Comparison of ENCODE assay signal across 18 cellular contexts in the genomic region with DNA sequence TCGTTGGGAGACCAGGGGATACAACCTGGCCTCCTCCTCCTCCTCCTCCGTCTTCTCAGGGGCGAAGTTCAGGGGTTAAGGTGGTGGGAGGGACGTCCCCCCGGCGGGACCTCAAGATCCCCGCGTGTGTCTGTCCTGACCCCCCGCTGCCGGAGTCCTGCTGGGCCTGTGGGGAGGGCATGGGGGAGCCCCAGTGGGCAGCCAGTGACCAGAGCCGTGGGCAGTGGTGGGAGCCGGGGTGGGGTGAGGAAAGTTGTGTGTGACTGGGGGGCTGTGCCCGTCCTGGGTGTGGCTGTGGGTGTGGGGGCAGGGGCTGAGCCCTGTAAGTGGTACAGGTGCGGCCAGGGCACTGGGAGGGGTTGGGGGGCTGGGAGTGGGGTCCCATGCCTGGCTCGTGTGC. TPM values are rescaled to one million over a fixed set of nuclear protein-coding genes. Genes with fewer than 3 reads are reported as not detected.
DNase-seq lines count a peak whose midpoint lies in the region; ATAC-seq and TF ChIP-seq lines count a peak whose summit lies in the region.
"Had no signal": no experiment of that assay in that cellular context is flagged by ENCODE, and none has a peak within 500 bp of the region (broad histone marks: within the 10 kb centered on the region; RNA-seq: fewer than 3 reads in every experiment).

No MANE protein-coding gene starts in this region.

- ATAC-seq in omental fat pad (ENCODE audit: low FRiP score): no peak
- ATAC-seq in stimulated activated naive CD8-positive, alpha-beta T cell treated with anti-CD3 and anti-CD28 coated beads, Interleukin-15, Interleukin-2, amounts not matched to agents 100 U/mL and 50 U/mL, for 24 hours: no peak
- ATAC-seq in HG03460 (IDR thresholded peaks at IDR 0.05; ENCODE audit: unreplicated experiment): no peak
- ATAC-seq in HG02588 (IDR thresholded peaks at IDR 0.05; ENCODE audit: unreplicated experiment): no peak

- no peaks in the 10 kb centered on the region for H3K36me3 Mint-ChIP-seq in nephron progenitor cell (ENCODE audit: low read depth)
- H3K36me3 Mint-ChIP-seq: CD8-positive, alpha-beta memory T cell had no signal

- H3K27ac ChIP-seq in BLaER1 treated with 17β-estradiol and CSF1 and Interleukin-3, amounts not matched to agents 10 nM and 100 nM: no peak overlapping the region

- peak; percentile 51 for DNase-seq in 8988T
- no peak for DNase-seq in NT2/D1 (ENCODE audit: low read depth, low spot score)
- no peak for DNase-seq in nephron progenitor cell
- DNase-seq in omental fat pad (ENCODE audit: low spot score): no peak
- no peak for DNase-seq in stimulated activated naive CD8-positive, alpha-beta T cell treated with anti-CD3 and anti-CD28 coated beads, Interleukin-15, Interleukin-2, amounts not matched to agents 100 U/mL and 50 U/mL, for 24 hours
- DNase-seq: Calu3; CD4-positive, alpha-beta T cell; CD8-positive, alpha-beta memory T cell; DMS53; DMS79 treated with DMSO at 0.1 percent for 48 hours; GF-D8; GOT3 had no signal

- peak overlapping the region in 6 of 11 experiments; percentile 32 to 54 (median 50); a peak in 7 of 22 replicates for H3K4me2 ChIP-seq in BLaER1 treated with 17β-estradiol and CSF1 and Interleukin-3, amounts not matched to agents 10 nM and 100 nM

- no peaks in the 10 kb centered on the region for H3K9me3 Mint-ChIP-seq in nephron progenitor cell
- H3K9me3 Mint-ChIP-seq: CD4-positive, alpha-beta T cell; CD8-positive, alpha-beta memory T cell had no signal

- H3K9me3 ChIP-seq in BLaER1 treated with 17β-estradiol and CSF1 and Interleukin-3, amounts not matched to agents 10 nM and 100 nM (replicated peaks in 1 of 11): no peaks in the 10 kb centered on the region
- no peaks in the 10 kb centered on the region for H3K9me3 ChIP-seq in NT2/D1 (ENCODE audit: insufficient read depth, low read length)
- H3K9me3 ChIP-seq: HAP-1 had no signal

- peaks cover 0 to 49% (median 0%) of the 10 kb centered on the region in 11 experiments; a peak in 4 of 22 replicates for H3K36me3 ChIP-seq in BLaER1 treated with 17β-estradiol and CSF1 and Interleukin-3, amounts not matched to agents 10 nM and 100 nM
- peaks cover 34% of the 10 kb centered on the region for H3K36me3 ChIP-seq in NT2/D1 (ENCODE audit: insufficient read depth, insufficient read length, low read length)

- H3K27me3 ChIP-seq in BLaER1 treated with 17β-estradiol and CSF1 and Interleukin-3, amounts not matched to agents 10 nM and 100 nM: peaks cover 0 to 18% (median 0%) of the 10 kb centered on the region in 11 experiments; a peak in 10 of 22 replicates
- H3K27me3 ChIP-seq in NT2/D1 (ENCODE audit: insufficient read depth, insufficient read length): no peaks in the 10 kb centered on the region

- peak overlapping the region; percentile 30 for H3K4me3 Mint-ChIP-seq in nephron progenitor cell
- H3K4me3 Mint-ChIP-seq: CD14-positive monocyte; CD4-positive, alpha-beta T cell; CD8-positive, alpha-beta memory T cell had no signal

- H3K9ac ChIP-seq in BLaER1 treated with 17β-estradiol and CSF1 and Interleukin-3, amounts not matched to agents 10 nM and 100 nM: peak overlapping the region in 2 of 11 experiments; percentile 8 to 26; a peak in 4 of 22 replicates
- H3K9ac ChIP-seq in NT2/D1 (ENCODE audit: insufficient read length, low read depth): peak overlapping the region; percentile 64

- H3K4me1 Mint-ChIP-seq in nephron progenitor cell: peaks cover 17% of the 10 kb centered on the region

- H3K27me3 Mint-ChIP-seq in nephron progenitor cell (ENCODE audit: low read depth, poor library complexity): peaks cover 22% of the 10 kb centered on the region

- peaks cover 51 to 100% (median 79%) of the 10 kb centered on the region in 11 experiments for H4K20me1 ChIP-seq in BLaER1 treated with 17β-estradiol and CSF1 and Interleukin-3, amounts not matched to agents 10 nM and 100 nM

- H3K4me1 ChIP-seq in BLaER1 treated with 17β-estradiol and CSF1 and Interleukin-3, amounts not matched to agents 10 nM and 100 nM: peaks cover 16 to 89% (median 69%) of the 10 kb centered on the region in 10 experiments
- H3K4me1 ChIP-seq in NT2/D1 (ENCODE audit: insufficient read depth, insufficient read length): peaks cover 50% of the 10 kb centered on the region
- H3K4me1 ChIP-seq: HAP-1 had no signal

- TF ChIP-seq CTCF in nephron progenitor cell (IDR thresholded peaks at IDR 0.05): no peak
- no peak for TF ChIP-seq CTCF in omental fat pad (IDR thresholded peaks at IDR 0.05)

- no peak overlapping the region for H3K4me3 ChIP-seq in BLaER1 treated with 17β-estradiol and CSF1 and Interleukin-3, amounts not matched to agents 10 nM and 100 nM
- H3K4me3 ChIP-seq in NT2/D1 (ENCODE audit: insufficient read length, low read depth): no peak overlapping the region
- H3K4me3 ChIP-seq: HAP-1 had no signal

- no peak overlapping the region for H3K27ac Mint-ChIP-seq in nephron progenitor cell
- H3K27ac Mint-ChIP-seq: CD14-positive monocyte; CD4-positive, alpha-beta T cell; CD8-positive, alpha-beta memory T cell had no signal

RNA-seq across cellular contexts. Expression of a gene that starts 10.1 kb away (rescaled TPM):
- total RNA-seq in omental fat pad: 100 to 1,000 TPM; 145 to 234 (median 175) TPM

RNA-seq across cellular contexts. Expression of a gene that starts 10.4 kb away (rescaled TPM):
- total RNA-seq in omental fat pad: 100 to 1,000 TPM in 3 of 4 donors, 10 to 100 TPM in 1; 95.5 to 165 (median 110) TPM

RNA-seq across cellular contexts. Expression of a gene that starts 20.0 kb away (rescaled TPM):
- 100 to 1,000 TPM; 328 to 675 (median 614) TPM for total RNA-seq in omental fat pad

RNA-seq across cellular contexts. Expression of a gene that starts 25.0 kb away (rescaled TPM):
- total RNA-seq in omental fat pad: 10 to 100 TPM in 1 of 4 donors, 1 to 10 TPM in 3; 6.3 to 39.7 (median 6.9) TPM
- total RNA-seq: A172 had no signal

RNA-seq across cellular contexts. Expression of a gene that starts 34.0 kb away (rescaled TPM):
- total RNA-seq in omental fat pad: 100 to 1,000 TPM; 256 to 543 (median 355) TPM
